8 cellular contexts compared by ENCODE assay signal in genomic region chr17:75487351-75488070, GRCh38. TPM values are rescaled to one million over a fixed set of nuclear protein-coding genes. Genes with fewer than 3 reads are reported as not detected.
DNase-seq lines count a peak whose midpoint lies in the region; FAIRE-seq and TF ChIP-seq lines count a peak whose summit lies in the region.

No MANE protein-coding gene starts in this region.

- peak overlapping the region; percentile 75 for H3K4me3 Mint-ChIP-seq in activated CD4-positive, alpha-beta T cell treated with anti-CD3 and anti-CD28 coated beads, Interleukin-2, amount 10 ng/mL, durations not matched to agents 24 days and 14 days

- H3K79me1 ChIP-seq in H1 (ENCODE audit: low read depth, low read length) = no peaks in the 10 kb centered on the region; the same call in 1 of the 2 replicates

- no peak overlapping the region for H4K5ac ChIP-seq in H1 (ENCODE audit: insufficient read length, low read depth, low read length)

- no peak for TF ChIP-seq CTCF in H1 (IDR thresholded peaks at IDR 0.05; ENCODE audit: control extremely low read depth in 1 of 3, insufficient read depth in 1 of 3, low read depth in 1 of 3, low read length in 3 of 3)

- H3K9me3 ChIP-seq in H1 (ENCODE audit: insufficient read depth in 2 of 2, low read depth in 1 of 2, low read length in 1 of 2) = no peaks in the 10 kb centered on the region

- H3K36me3 ChIP-seq in H1 (ENCODE audit: control insufficient read depth in 2 of 4, insufficient read depth in 4 of 4, low read length in 3 of 4) = peaks cover 0 to 2% (median 0%) of the 10 kb centered on the region in 4 experiments; a peak in 1 of 8 replicates

- peak; percentile 87 for DNase-seq in GM19239 (ENCODE audit: insufficient read length, low spot score)
- DNase-seq in activated CD4-positive, alpha-beta T cell treated with anti-CD3 and anti-CD28 coated beads, Interleukin-2, amount 10 ng/mL, durations not matched to agents 24 days and 14 days = peak; percentile 84
- DNase-seq in H1 (ENCODE audit: low read depth in 1 of 2, low spot score in 2 of 2) = no peak
- peak in 2 of 3 donors; percentile 5 to 26 for DNase-seq in stimulated activated CD4-positive, alpha-beta T cell treated with anti-CD3 and anti-CD28 coated beads, Interleukin-12 subunit alpha, Interleukin-12 subunit beta, amount 100 ng/mL, for 48 hours (ENCODE audit: low read depth in 2 of 3, low spot score in 1 of 3)
- no peak for DNase-seq in NCI-H446 treated with DMSO at 0.1 percent for 48 hours (lab: John Stamatoyannopoulos, UW)
- no peak for DNase-seq in NCI-H524 (lab: John Stamatoyannopoulos, UW)
- no peak for DNase-seq in HCEC 1CT
- DNase-seq in HPDE6-E6E7 (ENCODE audit: extremely low spot score) = no peak

- H3K4me2 ChIP-seq in H1 (ENCODE audit: insufficient read depth in 1 of 2, low read depth in 2 of 2, low read length in 2 of 2) = no peak overlapping the region

- H3K4me3 ChIP-seq in H1 (ENCODE audit: extremely low read depth in 1 of 4, insufficient read depth in 2 of 4, low read depth in 3 of 4, low read length in 4 of 4) = no peak overlapping the region

- H2AFZ ChIP-seq in H1 (ENCODE audit: low read length) = no peak overlapping the region

- no peak overlapping the region for H2BK12ac ChIP-seq in H1 (ENCODE audit: low read depth, low read length)

- TF ChIP-seq RAD21 in H1 (IDR thresholded peaks at IDR 0.05 in 1 of 2, conservative IDR thresholded peaks at IDR 0.05 in 1 of 2; ENCODE audit: low read depth in 2 of 2, low read length in 2 of 2) = no peak

- no peak overlapping the region for H3K23ac ChIP-seq in H1 (ENCODE audit: insufficient read length)

- no peaks in the 10 kb centered on the region for H3K79me2 ChIP-seq in H1 (ENCODE audit: control insufficient read depth in 1 of 2, insufficient read depth in 2 of 2, low read length in 2 of 2)

- no peak overlapping the region for H2BK15ac ChIP-seq in H1 (ENCODE audit: low read length)

- no peaks in the 10 kb centered on the region for H3K9me3 Mint-ChIP-seq in activated CD4-positive, alpha-beta T cell treated with anti-CD3 and anti-CD28 coated beads, Interleukin-2, amount 10 ng/mL, durations not matched to agents 24 days and 14 days

- peaks cover 19% of the 10 kb centered on the region for H3K4me1 Mint-ChIP-seq in activated CD4-positive, alpha-beta T cell treated with anti-CD3 and anti-CD28 coated beads, Interleukin-2, amount 10 ng/mL, durations not matched to agents 24 days and 14 days

- no peak overlapping the region for H3K27ac ChIP-seq in H1 (ENCODE audit: low read depth, low read length)

- H3K27me3 ChIP-seq in H1 (replicated peaks in 1 of 4; ENCODE audit: control insufficient read depth in 3 of 4, extremely low read depth in 1 of 4, insufficient read depth in 3 of 4, low read length in 3 of 4) = no peaks in the 10 kb centered on the region

- peak overlapping the region; percentile 92 for H3K27ac Mint-ChIP-seq in activated CD4-positive, alpha-beta T cell treated with anti-CD3 and anti-CD28 coated beads, Interleukin-2, amount 10 ng/mL, durations not matched to agents 24 days and 14 days

- H4K91ac ChIP-seq in H1 (replicated peaks; ENCODE audit: insufficient read length, low read length) = no peak overlapping the region

- TF ChIP-seq EP300 in H1 (IDR thresholded peaks at IDR 0.05; ENCODE audit: borderline replicate concordance in 1 of 2, low read depth in 2 of 2, low read length in 2 of 2) = no peak

- no peak overlapping the region for H3K9ac ChIP-seq in H1 (replicated peaks in 1 of 4; ENCODE audit: extremely low read depth in 1 of 4, low read depth in 3 of 4, low read length in 3 of 4)

- H2AK5ac ChIP-seq in H1 (ENCODE audit: low read depth, low read length) = no peak overlapping the region

- H3K14ac ChIP-seq in H1 (ENCODE audit: insufficient read length) = no peak overlapping the region

- FAIRE-seq in GM19239 (lab: Jason Lieb, UNC) (peak; percentile 95), H1 (lab: Jason Lieb, UNC) (no peak)

- H3K18ac ChIP-seq in H1 (ENCODE audit: extremely low read depth, low read length) = no peak overlapping the region

- CTCF ChIA-PET in H1 (lab: Charles Lee; ENCODE audit: partially characterized antibody) = interaction anchor here (0.8 to 3.3 kb wide), 13 partner anchors 10 to 373 kb away, joined by 3 to 13 read pairs (median 4); no protein-coding TSS in a partner anchor

- H3K4ac ChIP-seq in H1 (replicated peaks; ENCODE audit: insufficient read length, low read depth, low read length) = no peak overlapping the region

- H4K20me1 ChIP-seq in H1 (replicated peaks in 1 of 2; ENCODE audit: control insufficient read depth in 1 of 2, insufficient read depth in 2 of 2, low read length in 2 of 2) = peaks cover 0 to 11% of the 10 kb centered on the region in 2 experiments

- no peaks in the 10 kb centered on the region; a peak in 1 of 7 replicates for H3K4me1 ChIP-seq in H1 (replicated peaks in 1 of 4; ENCODE audit: control insufficient read depth in 3 of 4, insufficient read depth in 4 of 4, low read length in 3 of 4)

- H2BK5ac ChIP-seq in H1 (ENCODE audit: low read depth, low read length) = peak overlapping the region; percentile 12; the same call in 1 of the 2 replicates

- H3K56ac ChIP-seq in H1 (replicated peaks; ENCODE audit: insufficient read length, low read depth, low read length) = no peak overlapping the region

- no peak overlapping the region for H4K8ac ChIP-seq in H1 (ENCODE audit: extremely low read depth, insufficient read depth, low read length)

- peaks cover 9% of the 10 kb centered on the region for H3K36me3 Mint-ChIP-seq in activated CD4-positive, alpha-beta T cell treated with anti-CD3 and anti-CD28 coated beads, Interleukin-2, amount 10 ng/mL, durations not matched to agents 24 days and 14 days (ENCODE audit: low read depth)

- intact Hi-C loops in activated CD4-positive, alpha-beta T cell treated with anti-CD3 and anti-CD28 coated beads, Interleukin-2, amount 10 ng/mL, durations not matched to agents 24 days and 14 days (cut with micrococcal nuclease) = loop anchor here (5.0 kb wide), 1 partner anchor 60 kb away; no protein-coding TSS in a partner anchor

- H3K23me2 ChIP-seq in H1 (ENCODE audit: low read depth, low read length) = no peaks in the 10 kb centered on the region

- WGBS in H1 (ENCODE audit: extremely low coverage in 1 of 2, insufficient coverage in 1 of 2, insufficient read length in 1 of 2, insufficient replicate concordance in 2 of 2, low coverage in 1 of 2, low lambda C conversion rate in 2 of 2, missing lambda C conversion rate in 1 of 2), 2 experiments = 88% methylated on average over 12 of the region's 12 CpGs; no CpG with 5 or more reads in 1 of the 2 experiments

- POLR2A ChIA-PET in H1 (lab: Charles Lee; ENCODE audit: partially characterized antibody) = interaction anchor here (0.9 to 1.3 kb wide), 2 partner anchors 12 to 13 kb away, joined by 3 to 4 read pairs; no protein-coding TSS in a partner anchor

- H2BK20ac ChIP-seq in H1 (ENCODE audit: low read length) = no peak overlapping the region

- H3K27me3 Mint-ChIP-seq in activated CD4-positive, alpha-beta T cell treated with anti-CD3 and anti-CD28 coated beads, Interleukin-2, amount 10 ng/mL, durations not matched to agents 24 days and 14 days = no peaks in the 10 kb centered on the region

- no peak for TF ChIP-seq POLR2A in H1 (IDR thresholded peaks at IDR 0.05; ENCODE audit: control extremely low read depth in 1 of 2, low read depth in 2 of 2, low read length in 2 of 2)

- H2BK120ac ChIP-seq in H1 (replicated peaks; ENCODE audit: low read depth, low read length) = no peak overlapping the region

RNA-seq across cellular contexts. Expression of gene CASKIN2, which starts 27.8 kb away (rescaled TPM):
- 1.4 and 1.6 TPM in 2 replicates for total RNA-seq in activated CD4-positive, alpha-beta T cell treated with anti-CD3 and anti-CD28 coated beads, Interleukin-2, amount 10 ng/mL, durations not matched to agents 24 days and 14 days
- total RNA-seq in H1 (2021; fragmentation: NEBNext Ultra II Directional; extraction: Animal tissue kit (Norgen Biotek cat#: 25700)) = 28.9 and 32.3 TPM in 2 replicates
- polyA plus RNA-seq in H1 (2011; rRNA removed) = 6.7 and 10.6 TPM in 2 replicates
- 6.0 TPM for polyA plus RNA-seq in H1 (2011; cell fraction: cytosol; rRNA removed)
- 36.0 TPM for polyA plus RNA-seq in H1 (2011; cell fraction: nucleus; rRNA removed)
- polyA plus RNA-seq in H1 (2012, experiment 1 of 2) = 10.0 to 15.3 TPM (median 14.4 TPM) in 4 replicates
- 12.7 TPM for polyA plus RNA-seq in H1 (2012, experiment 2 of 2)
- 8.6 TPM for polyA plus RNA-seq in H1 (2013, experiment 1 of 2)
- 8.0 TPM for polyA plus RNA-seq in H1 (2013, experiment 2 of 2)
- polyA minus RNA-seq in H1 (2011; rRNA and poly(A)+ RNA removed) = 9.0 and 13.9 TPM in 2 replicates
- polyA minus RNA-seq in H1 (2011; cell fraction: cytosol; rRNA and poly(A)+ RNA removed) = 8.7 TPM
- 19.4 TPM for polyA minus RNA-seq in H1 (2011; cell fraction: nucleus; rRNA and poly(A)+ RNA removed)

RNA-seq across cellular contexts. Expression of gene TSEN54, which starts 28.8 kb away (rescaled TPM):
- 61.7 and 66.4 TPM in 2 replicates for total RNA-seq in activated CD4-positive, alpha-beta T cell treated with anti-CD3 and anti-CD28 coated beads, Interleukin-2, amount 10 ng/mL, durations not matched to agents 24 days and 14 days
- total RNA-seq in H1 (2021; fragmentation: NEBNext Ultra II Directional; extraction: Animal tissue kit (Norgen Biotek cat#: 25700)) = 43.6 and 44.8 TPM in 2 replicates
- 60.3 and 68.1 TPM in 2 replicates for polyA plus RNA-seq in H1 (2011; rRNA removed)
- 52.7 TPM for polyA plus RNA-seq in H1 (2011; cell fraction: cytosol; rRNA removed)
- polyA plus RNA-seq in H1 (2011; cell fraction: nucleus; rRNA removed) = 106 TPM
- 41.4 to 67.2 TPM (median 56.3 TPM) in 4 replicates for polyA plus RNA-seq in H1 (2012, experiment 1 of 2)
- 63.3 TPM for polyA plus RNA-seq in H1 (2012, experiment 2 of 2)
- polyA plus RNA-seq in H1 (2013, experiment 1 of 2) = 32.9 TPM
- 29.0 TPM for polyA plus RNA-seq in H1 (2013, experiment 2 of 2)
- 35.2 and 45.8 TPM in 2 replicates for polyA minus RNA-seq in H1 (2011; rRNA and poly(A)+ RNA removed)
- 14.6 TPM for polyA minus RNA-seq in H1 (2011; cell fraction: cytosol; rRNA and poly(A)+ RNA removed)
- 18.1 TPM for polyA minus RNA-seq in H1 (2011; cell fraction: nucleus; rRNA and poly(A)+ RNA removed)

RNA-seq across cellular contexts. Expression of gene TMEM94, which starts 31.1 kb away (rescaled TPM):
- total RNA-seq in activated CD4-positive, alpha-beta T cell treated with anti-CD3 and anti-CD28 coated beads, Interleukin-2, amount 10 ng/mL, durations not matched to agents 24 days and 14 days = 68.9 and 69.5 TPM in 2 replicates
- 54.8 and 64.3 TPM in 2 replicates for total RNA-seq in H1 (2021; fragmentation: NEBNext Ultra II Directional; extraction: Animal tissue kit (Norgen Biotek cat#: 25700))
- 69.9 and 147 TPM in 2 replicates for polyA plus RNA-seq in H1 (2011; rRNA removed)
- 40.8 TPM for polyA plus RNA-seq in H1 (2011; cell fraction: cytosol; rRNA removed)
- polyA plus RNA-seq in H1 (2011; cell fraction: nucleus; rRNA removed) = 381 TPM
- polyA plus RNA-seq in H1 (2012, experiment 1 of 2) = 65.6 to 77.5 TPM (median 73.0 TPM) in 4 replicates
- polyA plus RNA-seq in H1 (2012, experiment 2 of 2) = 62.7 TPM
- polyA plus RNA-seq in H1 (2013, experiment 1 of 2) = 65.9 TPM
- 65.6 TPM for polyA plus RNA-seq in H1 (2013, experiment 2 of 2)
- polyA minus RNA-seq in H1 (2011; rRNA and poly(A)+ RNA removed) = 42.3 and 63.6 TPM in 2 replicates
- 61.0 TPM for polyA minus RNA-seq in H1 (2011; cell fraction: cytosol; rRNA and poly(A)+ RNA removed)
- polyA minus RNA-seq in H1 (2011; cell fraction: nucleus; rRNA and poly(A)+ RNA removed) = 89.8 TPM

RNA-seq across cellular contexts. Expression of gene LLGL2, which starts 38.0 kb away (rescaled TPM):
- 6.5 and 9.0 TPM in 2 replicates for total RNA-seq in activated CD4-positive, alpha-beta T cell treated with anti-CD3 and anti-CD28 coated beads, Interleukin-2, amount 10 ng/mL, durations not matched to agents 24 days and 14 days
- 64.5 and 66.6 TPM in 2 replicates for total RNA-seq in H1 (2021; fragmentation: NEBNext Ultra II Directional; extraction: Animal tissue kit (Norgen Biotek cat#: 25700))
- 77.1 and 126 TPM in 2 replicates for polyA plus RNA-seq in H1 (2011; rRNA removed)
- 90.7 TPM for polyA plus RNA-seq in H1 (2011; cell fraction: cytosol; rRNA removed)
- 171 TPM for polyA plus RNA-seq in H1 (2011; cell fraction: nucleus; rRNA removed)
- 38.9 to 72.3 TPM (median 69.7 TPM) in 4 replicates for polyA plus RNA-seq in H1 (2012, experiment 1 of 2)
- 58.3 TPM for polyA plus RNA-seq in H1 (2012, experiment 2 of 2)
- 47.7 TPM for polyA plus RNA-seq in H1 (2013, experiment 1 of 2)
- polyA plus RNA-seq in H1 (2013, experiment 2 of 2) = 43.3 TPM
- 22.8 and 39.6 TPM in 2 replicates for polyA minus RNA-seq in H1 (2011; rRNA and poly(A)+ RNA removed)
- polyA minus RNA-seq in H1 (2011; cell fraction: cytosol; rRNA and poly(A)+ RNA removed) = 33.2 TPM
- polyA minus RNA-seq in H1 (2011; cell fraction: nucleus; rRNA and poly(A)+ RNA removed) = 44.7 TPM

Comparison
In these comparisons a context has a peak if more than half of its experiments do, and no peak if none do; other contexts are left out.
1. DNase-seq: peak in GM19239 (single experiment), activated CD4-positive, alpha-beta T cell treated with anti-CD3 and anti-CD28 coated beads, Interleukin-2, amount 10 ng/mL, durations not matched to agents 24 days and 14 days (single experiment) and stimulated activated CD4-positive, alpha-beta T cell treated with anti-CD3 and anti-CD28 coated beads, Interleukin-12 subunit alpha, Interleukin-12 subunit beta, amount 100 ng/mL, for 48 hours (2 of 3); none in H1 (0 of 2), NCI-H446 treated with DMSO at 0.1 percent for 48 hours (single experiment), NCI-H524 (0 of 2), HCEC 1CT (single experiment) and HPDE6-E6E7 (single experiment).
2. RNA of gene CASKIN2, which starts 27.8 kb away (total RNA-seq): 28.9 to 32.3 TPM in H1; 1.4 to 1.6 TPM in activated CD4-positive, alpha-beta T cell treated with anti-CD3 and anti-CD28 coated beads, Interleukin-2, amount 10 ng/mL, durations not matched to agents 24 days and 14 days; every median in the first group is over 10 times any median in the second.